ENCODE assay signal across 7 cellular contexts in genomic region chr12:113232232-113232615, GRCh38. TPM values are rescaled to one million over a fixed set of nuclear protein-coding genes. Genes with fewer than 3 reads are reported as not detected.
DNase-seq lines count a peak whose midpoint lies in the region; ATAC-seq and FAIRE-seq lines count a peak whose summit lies in the region.

No MANE protein-coding gene starts in this region.

- H3K36me3 Mint-ChIP-seq in activated T-helper 17 cell treated with anti-CD3 and anti-CD28 coated beads, Interleukin-2, amount 50 U/mL, for 72 hours (ENCODE audit: low read depth), result peaks cover 75% of the 10 kb centered on the region
- H3K36me3 Mint-ChIP-seq in stimulated activated memory B cell treated with anti-CD40 and anti-IgM and Interleukin-4, amounts not matched to agents 10 μg/mL and 1 μg/mL and 100 μg/mL, for 72 hours, result peaks cover 60% of the 10 kb centered on the region

- no peaks in the 10 kb centered on the region for H3K9me3 Mint-ChIP-seq in activated T-helper 17 cell treated with anti-CD3 and anti-CD28 coated beads, Interleukin-2, amount 50 U/mL, for 72 hours
- H3K9me3 Mint-ChIP-seq in stimulated activated memory B cell treated with anti-CD40 and anti-IgM and Interleukin-4, amounts not matched to agents 10 μg/mL and 1 μg/mL and 100 μg/mL, for 72 hours, result no peaks in the 10 kb centered on the region

- no peak for FAIRE-seq in small intestine (lab: Jason Lieb, UNC)

- H3K9ac ChIP-seq in HUES48 (ENCODE audit: low read depth, low read length) (peak overlapping the region; percentile 5; the same call in 1 of the 2 replicates), iPS-20b (ENCODE audit: low read depth, low read length) (peak overlapping the region; percentile 58; the same call in 1 of the 2 replicates)

- WGBS in small intestine, 3 donors, result 96 to 97% (median 96%) methylated on average over 10 of the region's 10 CpGs

- H3K27ac Mint-ChIP-seq in activated T-helper 17 cell treated with anti-CD3 and anti-CD28 coated beads, Interleukin-2, amount 50 U/mL, for 72 hours, result no peak overlapping the region
- peak overlapping the region; percentile 97 for H3K27ac Mint-ChIP-seq in stimulated activated memory B cell treated with anti-CD40 and anti-IgM and Interleukin-4, amounts not matched to agents 10 μg/mL and 1 μg/mL and 100 μg/mL, for 72 hours

- DNase-seq in amniotic stem cell (lab: John Stamatoyannopoulos, UW) (no peak), small intestine (no peak)

- ATAC-seq in activated T-helper 17 cell treated with anti-CD3 and anti-CD28 coated beads, Interleukin-2, amount 50 U/mL, for 72 hours (replicated peaks), result no peak
- no peak for ATAC-seq in stimulated activated memory B cell treated with anti-CD40 and anti-IgM and Interleukin-4, amounts not matched to agents 10 μg/mL and 1 μg/mL and 100 μg/mL, for 72 hours
- no peak for ATAC-seq in HG03520 (IDR thresholded peaks at IDR 0.05; ENCODE audit: unreplicated experiment)

- H3K27me3 ChIP-seq in HUES48 (ENCODE audit: control insufficient read depth, insufficient read depth, low read length), result no peaks in the 10 kb centered on the region
- H3K27me3 ChIP-seq in iPS-20b (ENCODE audit: insufficient read depth, low read length), result no peaks in the 10 kb centered on the region
- H3K27me3 ChIP-seq in small intestine (ENCODE audit: control insufficient read depth in 2 of 2, insufficient read depth in 2 of 2, low read length in 2 of 2), result no peaks in the 10 kb centered on the region

- H3K4me1 ChIP-seq in HUES48 (ENCODE audit: control insufficient read depth, insufficient read depth, low read length), result peaks cover 23% of the 10 kb centered on the region
- H3K4me1 ChIP-seq in iPS-20b (ENCODE audit: insufficient read depth, low read length), result peaks cover 21% of the 10 kb centered on the region
- peaks cover 7 to 9% of the 10 kb centered on the region in 2 donors for H3K4me1 ChIP-seq in small intestine (ENCODE audit: control insufficient read depth in 2 of 2, insufficient read depth in 1 of 2, low read depth in 1 of 2, low read length in 1 of 2)

- H3K4me3 ChIP-seq in HUES48 (ENCODE audit: low read depth, low read length) (no peak overlapping the region), iPS-20b (ENCODE audit: low read length) (peak overlapping the region; percentile 43; the same call in 1 of the 2 replicates), small intestine (ENCODE audit: low read depth in 1 of 2, low read length in 2 of 2) (no peak overlapping the region)

- peak overlapping the region; percentile 66 for H3K4me3 Mint-ChIP-seq in activated T-helper 17 cell treated with anti-CD3 and anti-CD28 coated beads, Interleukin-2, amount 50 U/mL, for 72 hours
- H3K4me3 Mint-ChIP-seq in stimulated activated memory B cell treated with anti-CD40 and anti-IgM and Interleukin-4, amounts not matched to agents 10 μg/mL and 1 μg/mL and 100 μg/mL, for 72 hours, result no peak overlapping the region

- peaks cover 24% of the 10 kb centered on the region for H3K4me1 Mint-ChIP-seq in activated T-helper 17 cell treated with anti-CD3 and anti-CD28 coated beads, Interleukin-2, amount 50 U/mL, for 72 hours
- peaks cover 62% of the 10 kb centered on the region for H3K4me1 Mint-ChIP-seq in stimulated activated memory B cell treated with anti-CD40 and anti-IgM and Interleukin-4, amounts not matched to agents 10 μg/mL and 1 μg/mL and 100 μg/mL, for 72 hours

- H3K36me3 ChIP-seq in HUES48 (ENCODE audit: control insufficient read depth, insufficient read depth, low read length), result peaks cover 31% of the 10 kb centered on the region
- H3K36me3 ChIP-seq in iPS-20b (ENCODE audit: insufficient read depth, low read depth, low read length), result peaks cover 36% of the 10 kb centered on the region
- H3K36me3 ChIP-seq in small intestine (ENCODE audit: control insufficient read depth in 2 of 2, insufficient read depth in 2 of 2, low read length in 2 of 2), result peaks cover 0 to 16% of the 10 kb centered on the region in 2 donors

- H3K27ac ChIP-seq in HUES48 (ENCODE audit: low read depth, low read length) (peak overlapping the region; percentile 92), iPS-20b (ENCODE audit: low read length) (peak overlapping the region; percentile 1), small intestine (ENCODE audit: low read depth in 1 of 2, low read length in 1 of 2) (no peak overlapping the region)

- H3K27me3 Mint-ChIP-seq in activated T-helper 17 cell treated with anti-CD3 and anti-CD28 coated beads, Interleukin-2, amount 50 U/mL, for 72 hours, result no peaks in the 10 kb centered on the region
- H3K27me3 Mint-ChIP-seq in stimulated activated memory B cell treated with anti-CD40 and anti-IgM and Interleukin-4, amounts not matched to agents 10 μg/mL and 1 μg/mL and 100 μg/mL, for 72 hours, result no peaks in the 10 kb centered on the region

- H3K9me3 ChIP-seq in HUES48 (ENCODE audit: control insufficient read depth, insufficient read depth, low read length), result 0 out of 2 replicates have a peak, but pooled peaks cover 5% of the 10 kb centered on the region
- H3K9me3 ChIP-seq in iPS-20b (ENCODE audit: insufficient read depth, low read depth, low read length), result no peaks in the 10 kb centered on the region
- H3K9me3 ChIP-seq in small intestine (ENCODE audit: control insufficient read depth, low read depth), result no peaks in the 10 kb centered on the region

RNA-seq across cellular contexts. Expression of gene TPCN1, which starts 11.0 kb away (rescaled TPM):
- 10 to 100 TPM; 29.4 to 67.7 TPM for total RNA-seq in activated T-helper 17 cell treated with anti-CD3 and anti-CD28 coated beads, Interleukin-2, amount 50 U/mL, for 72 hours
- polyA plus RNA-seq in small intestine, result 10 to 100 TPM; 12.2 to 40.0 (median 28.7) TPM

RNA-seq across cellular contexts. Expression of gene RITA1, which starts 46.7 kb away (rescaled TPM):
- 10 to 100 TPM; 14.2 to 23.9 TPM for total RNA-seq in activated T-helper 17 cell treated with anti-CD3 and anti-CD28 coated beads, Interleukin-2, amount 50 U/mL, for 72 hours
- polyA plus RNA-seq in small intestine, result 10 to 100 TPM; 18.8 to 31.5 (median 20.5) TPM

RNA-seq across cellular contexts. Expression of gene DDX54, which starts 46.9 kb away (rescaled TPM):
- total RNA-seq in activated T-helper 17 cell treated with anti-CD3 and anti-CD28 coated beads, Interleukin-2, amount 50 U/mL, for 72 hours, result 10 to 100 TPM; 47.4 to 86.9 TPM
- polyA plus RNA-seq in small intestine, result 10 to 100 TPM; 34.9 to 75.6 (median 49.4) TPM

Comparison
In these comparisons a context has a peak if more than half of its experiments do, and no peak if none do; other contexts are left out.
1. H3K27ac ChIP-seq: peak in HUES48 (single experiment) and iPS-20b (single experiment); none in small intestine (0 of 2).